8 cellular contexts compared by ENCODE assay signal in the genomic region with DNA sequence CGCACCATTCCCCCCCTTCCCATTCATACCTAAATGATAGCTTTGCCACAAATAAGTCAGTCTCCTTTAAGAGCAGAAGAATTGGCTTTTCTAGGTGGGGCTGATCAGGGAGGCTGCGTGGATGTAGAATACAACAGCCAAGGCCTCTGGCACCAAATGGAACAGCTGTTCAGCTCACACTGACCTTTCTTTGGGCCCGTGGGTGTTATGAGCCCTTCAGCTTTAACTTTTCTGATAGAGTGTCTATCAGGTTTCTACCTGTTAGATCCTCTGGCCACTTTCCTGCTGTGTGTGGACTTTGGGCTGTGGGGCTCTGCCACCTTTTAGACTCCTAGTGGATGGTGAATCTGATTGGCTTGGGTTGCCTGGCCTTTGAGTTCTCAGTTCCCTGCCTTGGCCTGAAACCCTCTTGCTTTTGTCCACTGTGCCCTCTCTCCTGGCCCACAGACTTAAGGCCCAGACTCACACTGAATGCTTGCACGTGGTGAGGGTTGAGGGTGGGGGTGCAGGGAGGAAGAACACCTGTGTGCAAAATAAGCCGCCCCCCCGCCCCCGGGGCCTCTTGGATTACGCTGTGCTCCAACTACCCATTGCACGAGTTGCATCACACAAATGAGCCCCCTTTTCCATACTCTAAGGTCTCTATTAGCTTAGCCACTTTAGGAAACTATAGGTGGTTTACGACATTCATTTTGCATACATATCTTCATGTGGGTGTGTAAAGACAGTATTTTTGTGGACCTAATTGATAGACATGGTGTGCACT. TPM values are rescaled to one million over a fixed set of nuclear protein-coding genes. Genes with fewer than 3 reads are reported as not detected.
DNase-seq lines count a peak whose midpoint lies in the region; ATAC-seq and TF ChIP-seq lines count a peak whose summit lies in the region.

No MANE protein-coding gene starts in this region.

- no peaks in the 10 kb centered on the region for H3K36me3 ChIP-seq in Peyer's patch
- no peaks in the 10 kb centered on the region for H3K36me3 ChIP-seq in iPS-18a (ENCODE audit: control insufficient read depth, low read depth, low read length)

- peak overlapping the region; percentile 86 to 98 (median 90) for H3K4me3 ChIP-seq in Peyer's patch
- H3K4me3 ChIP-seq in iPS-18a (ENCODE audit: low read length) = peak overlapping the region; percentile 79

- DNase-seq in GM13977 (ENCODE audit: low spot score) (peak; percentile 45), Peyer's patch (peak; percentile 68 to 77 (median 71)), HEK293T (ENCODE audit: extremely low spot score) (no peak), NCI-H2107 (lab: John Stamatoyannopoulos, UW) (no peak)
- peak; percentile 62 for DNase-seq in activated naive CD8-positive, alpha-beta T cell treated with anti-CD3 and anti-CD28 coated beads, Interleukin-2, amount 50 U/mL, for 24 hours
- DNase-seq in stimulated activated CD4-positive, alpha-beta T cell treated with anti-CD3 and anti-CD28 coated beads, Interleukin-15, amount 100 ng/mL, for 48 hours (ENCODE audit: low read depth in 2 of 2) = peak; percentile 38 to 47

- peak in 1 of 2 donors; percentile 49 for TF ChIP-seq POLR2A in Peyer's patch (IDR thresholded peaks at IDR 0.05)

- peak overlapping the region; percentile 87 to 93 (median 90) for H3K27ac ChIP-seq in Peyer's patch
- peak overlapping the region; percentile 82 for H3K27ac ChIP-seq in iPS-18a (ENCODE audit: low read length)

- CTCF ChIA-PET in HEK293T (lab: Yijun Ruan, JAX) = interaction anchor here (0.6 to 1.6 kb wide), 6 partner anchors 20 to 246 kb away, joined by 4 to 7 read pairs (median 4); no protein-coding TSS in a partner anchor

- peaks cover 7% of the 10 kb centered on the region for H3K36me3 Mint-ChIP-seq in activated naive CD8-positive, alpha-beta T cell treated with anti-CD3 and anti-CD28 coated beads, Interleukin-2, amount 50 U/mL, for 24 hours (ENCODE audit: low read depth)

- TF ChIP-seq CTCF in GM13977 (IDR thresholded peaks at IDR 0.05; ENCODE audit: extremely low read depth, insufficient read depth, missing control alignments) (no peak), Peyer's patch (IDR thresholded peaks at IDR 0.05) (peak in 1 of 6 experiments; percentile 15)

- H3K4me1 ChIP-seq in Peyer's patch (peaks cover 2 to 27% (median 12%) of the 10 kb centered on the region in 4 donors), iPS-18a (ENCODE audit: control insufficient read depth, low read depth, low read length) (peaks cover 17% of the 10 kb centered on the region)

- peak overlapping the region; percentile 98 for H3K27ac Mint-ChIP-seq in activated naive CD8-positive, alpha-beta T cell treated with anti-CD3 and anti-CD28 coated beads, Interleukin-2, amount 50 U/mL, for 24 hours

- H3K9me3 Mint-ChIP-seq in activated naive CD8-positive, alpha-beta T cell treated with anti-CD3 and anti-CD28 coated beads, Interleukin-2, amount 50 U/mL, for 24 hours = no peaks in the 10 kb centered on the region

- H3K27me3 ChIP-seq in Peyer's patch = no peaks in the 10 kb centered on the region
- H3K27me3 ChIP-seq in iPS-18a (ENCODE audit: control insufficient read depth, insufficient read depth, low read length) = no peaks in the 10 kb centered on the region

- in situ Hi-C loops in GM13977 (cut with MboI; ENCODE audit: low pct_unique_long_range_greater_than_20kb, low sequenced_read_pairs, unreplicated experiment) = no loop called here

- peak; percentile 11 for ATAC-seq in activated naive CD8-positive, alpha-beta T cell treated with anti-CD3 and anti-CD28 coated beads, Interleukin-2, amount 50 U/mL, for 24 hours
- no peak for ATAC-seq in GM21515 (IDR thresholded peaks at IDR 0.05; ENCODE audit: unreplicated experiment)

- H3K4me3 Mint-ChIP-seq in activated naive CD8-positive, alpha-beta T cell treated with anti-CD3 and anti-CD28 coated beads, Interleukin-2, amount 50 U/mL, for 24 hours = peak overlapping the region; percentile 95

- no peaks in the 10 kb centered on the region for H3K27me3 Mint-ChIP-seq in activated naive CD8-positive, alpha-beta T cell treated with anti-CD3 and anti-CD28 coated beads, Interleukin-2, amount 50 U/mL, for 24 hours

- H3K9ac ChIP-seq in iPS-18a (ENCODE audit: low read length) = peak overlapping the region; percentile 83

- H3K4me1 Mint-ChIP-seq in activated naive CD8-positive, alpha-beta T cell treated with anti-CD3 and anti-CD28 coated beads, Interleukin-2, amount 50 U/mL, for 24 hours = peaks cover 44% of the 10 kb centered on the region

- no peaks in the 10 kb centered on the region for H3K9me3 ChIP-seq in Peyer's patch
- no peaks in the 10 kb centered on the region for H3K9me3 ChIP-seq in iPS-18a (ENCODE audit: control insufficient read depth, low read depth, low read length)

- POLR2A ChIA-PET in HEK293T (lab: Yijun Ruan, JAX) = interaction anchor here (0.9 to 1.5 kb wide), 9 partner anchors 8 to 251 kb away, joined by 3 to 5 read pairs (median 3); partner anchors contain the start of genes MNS1 and TEX9

TF ChIP-seq in HEK293T, 16 proteins besides CTCF, POLR2A, EP300 and RAD21:
- TF ChIP-seq CTBP1 (IDR thresholded peaks at IDR 0.05; ENCODE audit: borderline replicate concordance) (no peak), LEF1 (IDR thresholded peaks at IDR 0.05; ENCODE audit: borderline replicate concordance) (no peak), PKNOX1 (IDR thresholded peaks at IDR 0.05) (no peak), SUZ12 (IDR thresholded peaks at IDR 0.05) (no peak), FOXM1 (IDR thresholded peaks at IDR 0.05; ENCODE audit: borderline replicate concordance) (no peak), NFRKB (IDR thresholded peaks at IDR 0.05) (no peak), L3MBTL2 (conservative IDR thresholded peaks at IDR 0.05) (no peak), FOXK2 (IDR thresholded peaks at IDR 0.05) (no peak), ZNF384 (IDR thresholded peaks at IDR 0.05) (no peak), BHLHE40 (IDR thresholded peaks at IDR 0.05; ENCODE audit: borderline replicate concordance) (no peak)

RNA-seq across cellular contexts. Expression of gene RFX7, which starts 1.3 kb away (rescaled TPM):
- total RNA-seq in Peyer's patch = 10 to 100 TPM in 3 of 4 donors, 1 to 10 TPM in 1; 9.6 to 20.6 (median 16.2) TPM

Comparison
In these comparisons a context has a peak if more than half of its experiments do, and no peak if none do; other contexts are left out.
1. DNase-seq: peak in GM13977 (single experiment), Peyer's patch (3 of 3), activated naive CD8-positive, alpha-beta T cell treated with anti-CD3 and anti-CD28 coated beads, Interleukin-2, amount 50 U/mL, for 24 hours (single experiment) and stimulated activated CD4-positive, alpha-beta T cell treated with anti-CD3 and anti-CD28 coated beads, Interleukin-15, amount 100 ng/mL, for 48 hours (2 of 2); none in HEK293T (single experiment) and NCI-H2107 (single experiment).